8 cellular contexts compared by ENCODE assay signal in genomic region chr9:131275332-131276106, GRCh38. TPM values are rescaled to one million over a fixed set of nuclear protein-coding genes. Genes with fewer than 3 reads are reported as not detected.
DNase-seq lines count a peak whose midpoint lies in the region; ATAC-seq, FAIRE-seq and TF ChIP-seq lines count a peak whose summit lies in the region.

No MANE protein-coding gene starts in this region.

- H3K36me3 Mint-ChIP-seq in activated T-cell treated with anti-CD3 and anti-CD28 coated beads, Interleukin-2, amount 50 U/mL, for 72 hours (ENCODE audit: insufficient read depth in 2 of 2): peaks cover 15 to 27% of the 10 kb centered on the region in 2 donors
- no peaks in the 10 kb centered on the region for H3K36me3 Mint-ChIP-seq in type B pancreatic cell

- H4K20me1 ChIP-seq in HepG2 (ENCODE audit: insufficient read depth, low read length): no peaks in the 10 kb centered on the region

- ATAC-seq in activated T-cell treated with anti-CD3 and anti-CD28 coated beads, Interleukin-2, amount 50 U/mL, for 72 hours (replicated peaks in 1 of 2): peak; percentile 30 to 35
- ATAC-seq in HepG2 (peak; percentile 91), HG02840 (IDR thresholded peaks at IDR 0.05; ENCODE audit: low FRiP score, unreplicated experiment) (no peak)

- no peaks in the 10 kb centered on the region for H3K9me3 ChIP-seq in HepG2 (ENCODE audit: low read length)

- BruUV-seq in HepG2 (replicated peaks; lab: Mats Ljungman, UMichigan): no TSS peak

- H3K27me3 Mint-ChIP-seq in activated T-cell treated with anti-CD3 and anti-CD28 coated beads, Interleukin-2, amount 50 U/mL, for 72 hours (ENCODE audit: low read depth): no peaks in the 10 kb centered on the region
- peaks cover 49% of the 10 kb centered on the region for H3K27me3 Mint-ChIP-seq in type B pancreatic cell

- no peaks in the 10 kb centered on the region for H3K79me2 ChIP-seq in HepG2 (ENCODE audit: insufficient read depth, low read length)

- peak overlapping the region; percentile 86 for H3K4me2 ChIP-seq in HepG2 (ENCODE audit: low read depth, low read length)

- TF ChIP-seq EP300 in HepG2 (IDR thresholded peaks at IDR 0.05; ENCODE audit: low read depth in 2 of 2, low read length in 2 of 2) (no peak), HepG2 (CRISPR knock-in tag; IDR thresholded peaks at IDR 0.05; ENCODE audit: borderline replicate concordance) (no peak)

- H3K27ac ChIP-seq in HepG2 (ENCODE audit: extremely low read length, insufficient read depth, low read length): no peak overlapping the region

- WGBS in HepG2 (ENCODE audit: low lambda C conversion rate): 68% methylated on average over 12 of the region's 30 CpGs

- intact Hi-C loops in HepG2 (cut with micrococcal nuclease; ENCODE audit: unreplicated experiment): loop anchor here (5.0 to 10.0 kb wide), 2 partner anchors 49 to 98 kb away; no protein-coding TSS in a partner anchor

- DNase-seq in activated effector memory CD4-positive, alpha-beta T cell treated with anti-CD3 and anti-CD28 coated beads, Interleukin-2, amount 50 U/mL, for 16 hours: peak; percentile 74
- DNase-seq in activated effector memory CD4-positive, alpha-beta T cell treated with Interleukin-2 at 50 U/mL for 16 hours: no peak
- peak; percentile 56 to 60 for DNase-seq in activated T-cell treated with anti-CD3 and anti-CD28 coated beads, Interleukin-2, amount 50 U/mL, for 72 hours
- DNase-seq in HepG2 (ENCODE audit: low spot score): peak; percentile 48
- DNase-seq in type B pancreatic cell (ENCODE audit: extremely low spot score, unreplicated experiment): no peak
- no peak for DNase-seq in HEK293T (ENCODE audit: extremely low spot score)
- DNase-seq in NCI-H446 (lab: John Stamatoyannopoulos, UW): no peak

- H3K27ac Mint-ChIP-seq in activated T-cell treated with anti-CD3 and anti-CD28 coated beads, Interleukin-2, amount 50 U/mL, for 72 hours: peak overlapping the region; percentile 100
- no peak overlapping the region for H3K27ac Mint-ChIP-seq in type B pancreatic cell

- H3K4me1 Mint-ChIP-seq in activated T-cell treated with anti-CD3 and anti-CD28 coated beads, Interleukin-2, amount 50 U/mL, for 72 hours (ENCODE audit: low read depth): peaks cover 39% of the 10 kb centered on the region
- H3K4me1 Mint-ChIP-seq in type B pancreatic cell (ENCODE audit: unreplicated experiment): no peaks in the 10 kb centered on the region

- H3K9me3 Mint-ChIP-seq in activated T-cell treated with anti-CD3 and anti-CD28 coated beads, Interleukin-2, amount 50 U/mL, for 72 hours: no peaks in the 10 kb centered on the region
- H3K9me3 Mint-ChIP-seq in type B pancreatic cell: no peaks in the 10 kb centered on the region

- in situ Hi-C loops in HepG2 (cut with HindIII; ENCODE audit: extremely low pct_ligation_motif_present, low pct_unique_long_range_greater_than_20kb): no loop called here

- H3K4me3 Mint-ChIP-seq in activated T-cell treated with anti-CD3 and anti-CD28 coated beads, Interleukin-2, amount 50 U/mL, for 72 hours: peak overlapping the region; percentile 93 to 100
- H3K4me3 Mint-ChIP-seq in type B pancreatic cell: peak overlapping the region; percentile 39

- TF ChIP-seq RAD21 in HepG2 (CRISPR knock-in tag; IDR thresholded peaks at IDR 0.05): 0 out of 2 replicates have a peak, but pooled peaks have one; percentile 30

- H3K36me3 ChIP-seq in HepG2 (replicated peaks in 1 of 2; ENCODE audit: control insufficient read depth in 1 of 2, insufficient read depth in 2 of 2, low read length in 2 of 2): no peaks in the 10 kb centered on the region

- H3K4me3 ChIP-seq in HepG2 (replicated peaks in 1 of 3; ENCODE audit: insufficient read depth in 1 of 3, low read depth in 2 of 3, low read length in 3 of 3): peak overlapping the region; percentile 26 to 68 (median 42); a peak in 5 of 6 replicates

- FAIRE-seq in HepG2 (lab: Jason Lieb, UNC): peak; percentile 78

- H2AFZ ChIP-seq in HepG2 (ENCODE audit: low read length): peak overlapping the region; percentile 63

- peaks cover 17 to 64% of the 10 kb centered on the region in 2 experiments for H3K27me3 ChIP-seq in HepG2 (ENCODE audit: control insufficient read depth in 1 of 2, insufficient read depth in 2 of 2, low read length in 2 of 2)

- peak overlapping the region; percentile 53; the same call in 1 of the 2 replicates for H3K9ac ChIP-seq in HepG2 (ENCODE audit: insufficient read depth, low read depth, low read length)

- no peak for TF ChIP-seq POLR2A in HepG2 (IDR thresholded peaks at IDR 0.05; ENCODE audit: insufficient read depth in 1 of 2, low read depth in 2 of 2, low read length in 2 of 2)

- POLR2A ChIA-PET in HepG2 (lab: Yijun Ruan, JAX): no interaction called here
- POLR2A ChIA-PET in HEK293T (lab: Yijun Ruan, JAX): no interaction called here

- TF ChIP-seq CTCF in HepG2 (CRISPR knock-in tag; IDR thresholded peaks at IDR 0.05) (peak; percentile 68), type B pancreatic cell (conservative IDR thresholded peaks at IDR 0.05) (no peak)

- CTCF ChIA-PET in HepG2 (lab: Yijun Ruan, JAX; ENCODE audit: low intra/inter-chr PET ratio, low total read pairs) (no interaction called here), HEK293T (lab: Yijun Ruan, JAX) (no interaction called here)

- peaks cover 52% of the 10 kb centered on the region for H3K4me1 ChIP-seq in HepG2 (ENCODE audit: insufficient read depth, low read length)

TF ChIP-seq in HepG2, 621 proteins besides CTCF, POLR2A, EP300 and RAD21 (continues in another document):
- TF ChIP-seq ZNF777 (CRISPR knock-in tag; IDR thresholded peaks at IDR 0.05): peak; percentile 72

TF ChIP-seq in HEK293T, 16 proteins besides CTCF, POLR2A, EP300 and RAD21 (continues in another document):
- TF ChIP-seq HDGF (IDR thresholded peaks at IDR 0.05; ENCODE audit: borderline replicate concordance): no peak

RNA-seq across cellular contexts. Expression of gene FAM78A, which starts 0.8 kb away (rescaled TPM):
- total RNA-seq in activated T-cell treated with anti-CD3 and anti-CD28 coated beads, Interleukin-2, amount 50 U/mL, for 72 hours: 10 to 100 TPM; 38.0 to 42.3 TPM
- 0.14 and 0.18 TPM in 2 replicates for total RNA-seq in HepG2 (2016; rRNA removed; fragmentation: Illumina TruSeq; extraction: Trizol)
- total RNA-seq in HepG2 (2016; cell fraction: cytosol; rRNA removed; fragmentation: Illumina TruSeq; extraction: Trizol; ENCODE audit: low read depth): not detected in 2 replicates
- 0.15 and 0.26 TPM in 2 replicates for total RNA-seq in HepG2 (2016; cell fraction: insoluble cytoplasmic fraction; rRNA removed; fragmentation: Illumina TruSeq; extraction: Trizol)
- 0.15 TPM in 1 of 2 replicates, not detected in the other for total RNA-seq in HepG2 (2016; cell fraction: membrane; rRNA removed; fragmentation: Illumina TruSeq; extraction: Trizol)
- total RNA-seq in HepG2 (2016; cell fraction: nucleus; rRNA removed; fragmentation: Illumina TruSeq; extraction: Trizol): 0.50 and 0.68 TPM in 2 replicates
- polyA plus RNA-seq in HepG2 (2011; rRNA removed): 0.51 and 0.62 TPM in 2 replicates
- 0.37 and 0.43 TPM in 2 replicates for polyA plus RNA-seq in HepG2 (2011; cell fraction: cytosol; rRNA removed)
- polyA plus RNA-seq in HepG2 (2011; cell fraction: nucleus; rRNA removed): 0.63 and 0.69 TPM in 2 replicates
- 0.25 and 0.30 TPM in 2 replicates for polyA plus RNA-seq in HepG2 (2012)
- polyA plus RNA-seq in HepG2 (2016; cell fraction: cytosol; fragmentation: Illumina TruSeq; extraction: Trizol; ENCODE audit: low read depth): 0.03 and 0.11 TPM in 2 replicates
- 0.12 and 0.21 TPM in 2 replicates for polyA plus RNA-seq in HepG2 (2016; cell fraction: insoluble cytoplasmic fraction; fragmentation: Illumina TruSeq; extraction: Trizol; ENCODE audit: low read depth)
- 0.07 and 0.10 TPM in 2 replicates for polyA plus RNA-seq in HepG2 (2016; cell fraction: membrane; fragmentation: Illumina TruSeq; extraction: Trizol; ENCODE audit: low read depth)
- polyA plus RNA-seq in HepG2 (2016; cell fraction: nucleus; fragmentation: Illumina TruSeq; extraction: Trizol; ENCODE audit: insufficient read depth, low read depth): 0.11 and 0.22 TPM in 2 replicates
- 0.62 and 23.9 TPM in 2 replicates for polyA minus RNA-seq in HepG2 (2011; rRNA and poly(A)+ RNA removed; ENCODE audit: low replicate concordance)
- polyA minus RNA-seq in HepG2 (2011; cell fraction: cytosol; rRNA and poly(A)+ RNA removed): 0.26 and 0.49 TPM in 2 replicates
- 0.12 and 0.13 TPM in 2 replicates for polyA minus RNA-seq in HepG2 (2011; cell fraction: nucleus; rRNA and poly(A)+ RNA removed)
- 0.79 and 1.9 TPM in 2 replicates for total RNA-seq in type B pancreatic cell (ENCODE audit: low replicate concordance)

RNA-seq across cellular contexts. Expression of gene PLPP7, which starts 14.0 kb away (rescaled TPM):
- under 1 TPM; 0.23 to 0.31 TPM for total RNA-seq in activated T-cell treated with anti-CD3 and anti-CD28 coated beads, Interleukin-2, amount 50 U/mL, for 72 hours
- total RNA-seq in HepG2 (2016; rRNA removed; fragmentation: Illumina TruSeq; extraction: Trizol) (0.66 and 1.2 TPM in 2 replicates), type B pancreatic cell (ENCODE audit: low replicate concordance) (0.50 and 3.1 TPM in 2 replicates)
- total RNA-seq in HepG2 (2016; cell fraction: cytosol; rRNA removed; fragmentation: Illumina TruSeq; extraction: Trizol; ENCODE audit: low read depth): 1.1 TPM in 2 replicates
- total RNA-seq in HepG2 (2016; cell fraction: insoluble cytoplasmic fraction; rRNA removed; fragmentation: Illumina TruSeq; extraction: Trizol): 0.85 and 1.0 TPM in 2 replicates
- 1.7 TPM in 2 replicates for total RNA-seq in HepG2 (2016; cell fraction: membrane; rRNA removed; fragmentation: Illumina TruSeq; extraction: Trizol)
- 0.28 and 1.4 TPM in 2 replicates for total RNA-seq in HepG2 (2016; cell fraction: nucleus; rRNA removed; fragmentation: Illumina TruSeq; extraction: Trizol)
- polyA plus RNA-seq in HepG2 (2011; rRNA removed): 0.33 and 0.67 TPM in 2 replicates
- 0.47 and 1.0 TPM in 2 replicates for polyA plus RNA-seq in HepG2 (2011; cell fraction: cytosol; rRNA removed)
- 0.66 and 0.87 TPM in 2 replicates for polyA plus RNA-seq in HepG2 (2011; cell fraction: nucleus; rRNA removed)
- 0.69 and 0.78 TPM in 2 replicates for polyA plus RNA-seq in HepG2 (2012)
- 1.2 and 1.6 TPM in 2 replicates for polyA plus RNA-seq in HepG2 (2016; cell fraction: cytosol; fragmentation: Illumina TruSeq; extraction: Trizol; ENCODE audit: low read depth)
- polyA plus RNA-seq in HepG2 (2016; cell fraction: insoluble cytoplasmic fraction; fragmentation: Illumina TruSeq; extraction: Trizol; ENCODE audit: low read depth): 0.74 and 0.82 TPM in 2 replicates
- 1.7 TPM in 2 replicates for polyA plus RNA-seq in HepG2 (2016; cell fraction: membrane; fragmentation: Illumina TruSeq; extraction: Trizol; ENCODE audit: low read depth)
- polyA plus RNA-seq in HepG2 (2016; cell fraction: nucleus; fragmentation: Illumina TruSeq; extraction: Trizol; ENCODE audit: insufficient read depth, low read depth): 0.56 and 0.57 TPM in 2 replicates
- 0.16 and 1.9 TPM in 2 replicates for polyA minus RNA-seq in HepG2 (2011; rRNA and poly(A)+ RNA removed; ENCODE audit: low replicate concordance)
- polyA minus RNA-seq in HepG2 (2011; cell fraction: cytosol; rRNA and poly(A)+ RNA removed): 0.70 and 0.79 TPM in 2 replicates
- 0.52 and 1.1 TPM in 2 replicates for polyA minus RNA-seq in HepG2 (2011; cell fraction: nucleus; rRNA and poly(A)+ RNA removed)

Comparison
In these comparisons a context has a peak if more than half of its experiments do, and no peak if none do; other contexts are left out.
1. DNase-seq: peak in activated effector memory CD4-positive, alpha-beta T cell treated with anti-CD3 and anti-CD28 coated beads, Interleukin-2, amount 50 U/mL, for 16 hours (single experiment), activated T-cell treated with anti-CD3 and anti-CD28 coated beads, Interleukin-2, amount 50 U/mL, for 72 hours (2 of 2) and HepG2 (single experiment); none in activated effector memory CD4-positive, alpha-beta T cell treated with Interleukin-2 at 50 U/mL for 16 hours (single experiment), type B pancreatic cell (single experiment), HEK293T (single experiment) and NCI-H446 (0 of 2).
2. RNA of gene FAM78A, which starts 0.8 kb away (total RNA-seq): 38.0 to 42.3 TPM in activated T-cell treated with anti-CD3 and anti-CD28 coated beads, Interleukin-2, amount 50 U/mL, for 72 hours; 0.79 to 1.9 TPM in type B pancreatic cell and 0.14 to 0.68 TPM in HepG2; every median in the first group is over 10 times any median in the second.